In the genomic region with DNA sequence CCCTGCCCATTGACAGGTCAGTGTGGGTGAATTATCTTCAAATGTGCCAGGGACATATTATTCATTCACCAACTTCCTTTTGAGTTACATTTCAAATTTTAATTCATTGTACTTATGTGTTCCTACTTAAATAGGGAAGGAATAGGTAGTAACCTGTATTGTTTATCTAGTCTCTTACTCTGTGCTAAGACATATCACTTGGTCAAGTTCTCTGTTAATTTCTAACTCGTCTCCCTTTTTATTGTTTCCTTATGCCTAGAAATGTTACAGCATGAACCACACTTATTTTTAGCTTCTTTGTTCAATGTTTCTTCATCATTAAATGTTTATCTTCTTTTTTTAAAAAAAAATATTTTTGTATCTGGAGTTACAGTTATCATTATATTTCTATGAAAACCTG, we compare ENCODE assay signal across 20 cellular contexts.
"Had no signal": no experiment of that assay in that cellular context is flagged by ENCODE, and none has a peak within 500 bp of the region (broad histone marks: within the 10 kb centered on the region; RNA-seq: fewer than 3 reads in every experiment).

No MANE protein-coding gene starts in this region.

- H3K27me3 ChIP-seq: esophagus squamous epithelium, ovary, suprapubic skin had no signal

- H3K27ac ChIP-seq: esophagus squamous epithelium, lower lobe of right lung, ovary, suprapubic skin had no signal

- H3K27me3 Mint-ChIP-seq: activated CD4-positive, alpha-beta memory T cell treated with anti-CD3 and anti-CD28 coated beads, Interleukin-2, amount 10 ng/mL, durations not matched to agents 7 days and 5 days; activated naive CD4-positive, alpha-beta T cell treated with anti-CD3 and anti-CD28 coated beads, Interleukin-2, amount 10 ng/mL, durations not matched to agents 7 days and 5 days; activated T-helper 17 cell treated with anti-CD3 and anti-CD28 coated beads, Interleukin-2, amount 50 U/mL, for 72 hours; stimulated activated naive CD8-positive, alpha-beta T cell treated with anti-CD3 and anti-CD28 coated beads, Interleukin-15, Interleukin-2, amounts not matched to agents 100 ng/mL and 50 ng/mL, for 24 hours; type B pancreatic cell had no signal

- H3K9me3 Mint-ChIP-seq: activated CD4-positive, alpha-beta memory T cell treated with anti-CD3 and anti-CD28 coated beads, Interleukin-2, amount 10 ng/mL, durations not matched to agents 7 days and 5 days; activated naive CD4-positive, alpha-beta T cell treated with anti-CD3 and anti-CD28 coated beads, Interleukin-2, amount 10 ng/mL, durations not matched to agents 7 days and 5 days; activated T-helper 17 cell treated with anti-CD3 and anti-CD28 coated beads, Interleukin-2, amount 50 U/mL, for 72 hours; brain; stimulated activated naive CD8-positive, alpha-beta T cell treated with anti-CD3 and anti-CD28 coated beads, Interleukin-15, Interleukin-2, amounts not matched to agents 100 ng/mL and 50 ng/mL, for 24 hours; type B pancreatic cell had no signal

- DNase-seq: activated CD4-positive, alpha-beta memory T cell treated with anti-CD3 and anti-CD28 coated beads, Interleukin-2, amount 10 ng/mL, durations not matched to agents 7 days and 5 days; activated CD4-positive, CD25-positive, alpha-beta regulatory T cell treated with anti-CD3 and anti-CD28 coated beads, Interleukin-2, amount 50 U/mL, for 72 hours; activated CD8-positive, alpha-beta memory T cell treated with anti-CD3 and anti-CD28 coated beads, Interleukin-2, amount 50 U/mL, for 4 hours; activated naive CD4-positive, alpha-beta T cell treated with anti-CD3 and anti-CD28 coated beads, Interleukin-2, amount 10 ng/mL, durations not matched to agents 7 days and 5 days; amniotic stem cell; central memory CD4-positive, alpha-beta T cell; effector CD8-positive, alpha-beta T cell; esophagus squamous epithelium; foreskin fibroblast; hypothalamus; lower lobe of right lung; midbrain; ovary; T-helper 9 cell had no signal

- H3K27ac Mint-ChIP-seq: activated CD4-positive, alpha-beta memory T cell treated with anti-CD3 and anti-CD28 coated beads, Interleukin-2, amount 10 ng/mL, durations not matched to agents 7 days and 5 days; activated T-helper 17 cell treated with anti-CD3 and anti-CD28 coated beads, Interleukin-2, amount 50 U/mL, for 72 hours; stimulated activated naive CD8-positive, alpha-beta T cell treated with anti-CD3 and anti-CD28 coated beads, Interleukin-15, Interleukin-2, amounts not matched to agents 100 ng/mL and 50 ng/mL, for 24 hours; type B pancreatic cell had no signal

- H3K36me3 ChIP-seq: ovary had no signal

- H3K9me3 ChIP-seq: esophagus squamous epithelium, lower lobe of right lung, ovary, suprapubic skin had no signal

- ATAC-seq: activated T-helper 17 cell treated with anti-CD3 and anti-CD28 coated beads, Interleukin-2, amount 50 U/mL, for 72 hours; lower lobe of right lung; sciatic nerve had no signal

- H3K4me3 Mint-ChIP-seq: activated CD4-positive, alpha-beta memory T cell treated with anti-CD3 and anti-CD28 coated beads, Interleukin-2, amount 10 ng/mL, durations not matched to agents 7 days and 5 days; activated naive CD4-positive, alpha-beta T cell treated with anti-CD3 and anti-CD28 coated beads, Interleukin-2, amount 10 ng/mL, durations not matched to agents 7 days and 5 days; activated T-helper 17 cell treated with anti-CD3 and anti-CD28 coated beads, Interleukin-2, amount 50 U/mL, for 72 hours; brain; stimulated activated naive CD8-positive, alpha-beta T cell treated with anti-CD3 and anti-CD28 coated beads, Interleukin-15, Interleukin-2, amounts not matched to agents 100 ng/mL and 50 ng/mL, for 24 hours; type B pancreatic cell had no signal

- H3K4me3 ChIP-seq: esophagus squamous epithelium, lower lobe of right lung, ovary, suprapubic skin had no signal
